3 cellular contexts compared by ENCODE assay signal in genomic region chr19:45827459-45828093, GRCh38.
TF ChIP-seq lines count a peak whose summit lies in the region.

No MANE protein-coding gene starts in this region.

TF ChIP-seq in A549, 52 proteins besides CTCF, POLR2A, EP300 and RAD21:
- TF ChIP-seq RARB (CRISPR knock-in tag; IDR thresholded peaks at IDR 0.05) (no peak), ZC3H11A (IDR thresholded peaks at IDR 0.05) (no peak), NR3C1 (IDR thresholded peaks at IDR 0.05) (no peak), USF2 (IDR thresholded peaks at IDR 0.05) (no peak), GATA3 (IDR thresholded peaks at IDR 0.05; ENCODE audit: borderline replicate concordance) (no peak), SMC3 (IDR thresholded peaks at IDR 0.05) (no peak), TFCP2L1 (CRISPR knock-in tag; IDR thresholded peaks at IDR 0.05) (no peak), KDM1A (IDR thresholded peaks at IDR 0.05; ENCODE audit: low read depth) (no peak), RNF2 (IDR thresholded peaks at IDR 0.05; ENCODE audit: borderline replicate concordance, low read depth) (no peak), FOXS1 (CRISPR knock-in tag; IDR thresholded peaks at IDR 0.05) (no peak)

TF ChIP-seq in GM23338, 12 proteins besides CTCF, POLR2A, EP300 and RAD21:
- TF ChIP-seq ZNF462 (CRISPR knock-in tag; IDR thresholded peaks at IDR 0.05) (no peak), JUNB (IDR thresholded peaks at IDR 0.05; ENCODE audit: unreplicated experiment) (no peak), EZH2 (IDR thresholded peaks at IDR 0.05; ENCODE audit: low read depth, unreplicated experiment) (no peak), CREB1 (CRISPR knock-in tag; IDR thresholded peaks at IDR 0.05; ENCODE audit: low read depth) (no peak), EZH2phosphoT487 (IDR thresholded peaks at IDR 0.05; ENCODE audit: unreplicated experiment) (no peak), STAT1 (IDR thresholded peaks at IDR 0.05; ENCODE audit: unreplicated experiment) (no peak), ETS1 (IDR thresholded peaks at IDR 0.05) (no peak), REST (IDR thresholded peaks at IDR 0.05; ENCODE audit: unreplicated experiment) (no peak)

TF ChIP-seq in WTC11, 78 proteins besides CTCF, POLR2A, EP300 and RAD21:
- TF ChIP-seq JAZF1 (CRISPR knock-in tag; IDR thresholded peaks at IDR 0.05) (no peak), ZNF121 (CRISPR knock-in tag; IDR thresholded peaks at IDR 0.05) (no peak), HMGXB4 (CRISPR knock-in tag; IDR thresholded peaks at IDR 0.05) (no peak), AFF4 (CRISPR knock-in tag; IDR thresholded peaks at IDR 0.05; ENCODE audit: borderline replicate concordance) (no peak), TEAD4 (CRISPR knock-in tag; IDR thresholded peaks at IDR 0.05) (no peak), MAX (CRISPR knock-in tag; IDR thresholded peaks at IDR 0.05) (no peak), CDX4 (CRISPR knock-in tag; IDR thresholded peaks at IDR 0.05; ENCODE audit: borderline replicate concordance) (no peak)
